Comparison of ENCODE assay signal across 12 cellular contexts in genomic region chr17:18408906-18409305, GRCh38. TPM values are rescaled to one million over a fixed set of nuclear protein-coding genes. Genes with fewer than 3 reads are reported as not detected.
A peak's percentile ranks its signal among the peaks of the same experiment; 100 is the strongest.
DNase-seq lines count a peak whose midpoint lies in the region; ATAC-seq, FAIRE-seq and TF ChIP-seq lines count a peak whose summit lies in the region.
"Not testable (repeated sequence)": the region's sequence is repeated elsewhere in the genome, so short reads cannot be mapped to it uniquely, and the experiment has no call there.
"Had no signal": no experiment of that assay in that cellular context is flagged by ENCODE, and none has a peak within 500 bp of the region (broad histone marks: within the 10 kb centered on the region; RNA-seq: fewer than 3 reads in every experiment).

No MANE protein-coding gene starts in this region.

- H3F3A ChIP-seq in Loucy (ENCODE audit: low read depth); smooth muscle cell (ENCODE audit: low read depth): not testable (repeated sequence)

- peak overlapping the region; percentile 62 for H3K4me3 ChIP-seq in Loucy (ENCODE audit: low read length, poor library complexity, severe bottlenecking)
- not testable (repeated sequence) for H3K4me3 ChIP-seq in smooth muscle cell

- peaks cover 25% of the 10 kb centered on the region for H3K79me2 ChIP-seq in Loucy (ENCODE audit: insufficient read depth, low read length)
- H3K79me2 ChIP-seq in smooth muscle cell (ENCODE audit: low read depth), result not testable (repeated sequence)

- not testable (repeated sequence) for H3K9me2 ChIP-seq in Loucy (replicated peaks; ENCODE audit: low read depth, low read length)

- H3K9ac ChIP-seq in Loucy (ENCODE audit: low read depth, low read length, poor library complexity, severe bottlenecking), result peak overlapping the region; percentile 20
- H3K9ac ChIP-seq in smooth muscle cell (ENCODE audit: low read depth), result not testable (repeated sequence)

- H3K4me1 ChIP-seq in Loucy (ENCODE audit: insufficient read depth, low read length, poor library complexity, severe bottlenecking); smooth muscle cell (ENCODE audit: low read depth): not testable (repeated sequence)

- POLR2A ChIA-PET in T-cell (lab: Charles Lee), result not testable (repeated sequence)

- WGBS in smooth muscle cell (ENCODE audit: low lambda C conversion rate), result 70% methylated on average over 3 of the region's 3 CpGs

- CTCF ChIA-PET in T-cell (lab: Charles Lee), result not testable (repeated sequence)

- peak; percentile 47 for FAIRE-seq in G401.6 (lab: Jason Lieb, UNC)

- H4K20me1 ChIP-seq in Loucy (ENCODE audit: insufficient read depth, low read length, poor library complexity, severe bottlenecking); smooth muscle cell (ENCODE audit: low read depth): not testable (repeated sequence)

- H3K36me3 Mint-ChIP-seq in T-cell, brain: not testable (repeated sequence)

- not testable (repeated sequence) for H3K36me3 ChIP-seq in Loucy (ENCODE audit: insufficient read depth, low read length); smooth muscle cell (ENCODE audit: low read depth)

- H3K27ac ChIP-seq in smooth muscle cell (ENCODE audit: low read depth), result not testable (repeated sequence)

- H3K4me3 Mint-ChIP-seq in T-cell, result not testable (repeated sequence)
- peak overlapping the region; percentile 77 to 81 (median 80) for H3K4me3 Mint-ChIP-seq in brain

- H3K4me1 Mint-ChIP-seq in T-cell (peaks cover 19 to 34% (median 28%) of the 10 kb centered on the region in 3 donors), brain (peaks cover 27% of the 10 kb centered on the region)

- not testable (repeated sequence) for H2AFZ ChIP-seq in Loucy (ENCODE audit: low read length); smooth muscle cell (ENCODE audit: low read depth)

- H3K9me3 Mint-ChIP-seq in T-cell, brain: not testable (repeated sequence)

- TF ChIP-seq CTCF in Loucy (conservative IDR thresholded peaks at IDR 0.05; ENCODE audit: low read length); brain (conservative IDR thresholded peaks at IDR 0.05); smooth muscle cell (IDR thresholded peaks at IDR 0.05; ENCODE audit: borderline replicate concordance, insufficient read depth, poor library complexity, severe bottlenecking): not testable (repeated sequence)

- H3K4me2 ChIP-seq in Loucy (ENCODE audit: low read depth, low read length, poor library complexity, severe bottlenecking) (peak overlapping the region; percentile 68), smooth muscle cell (peak overlapping the region; percentile 21)

- not testable (repeated sequence) for H3K9me3 ChIP-seq in Loucy (ENCODE audit: insufficient read depth, low read depth, low read length); smooth muscle cell (replicated peaks; ENCODE audit: low read depth)

- H3K27me3 Mint-ChIP-seq in T-cell, brain: not testable (repeated sequence)

- H3K27ac Mint-ChIP-seq in T-cell (peak overlapping the region; percentile 37 to 42), brain (peak overlapping the region; percentile 35 to 87 (median 80))

- peak; percentile 4 for DNase-seq in Ammon's horn (ENCODE audit: low spot score)
- DNase-seq in NCI-H748 treated with DMSO at 0.1 percent for 48 hours (lab: John Stamatoyannopoulos, UW), result peak; percentile 43
- not testable (repeated sequence) for DNase-seq in T-cell; smooth muscle cell (lab: John Stamatoyannopoulos, UW; ENCODE audit: unreplicated experiment)
- peak; percentile 45 for DNase-seq in medulla oblongata (ENCODE audit: extremely low spot score)

- H3K27me3 ChIP-seq in Loucy (ENCODE audit: insufficient read depth, low read length, poor library complexity, severe bottlenecking); smooth muscle cell (ENCODE audit: low read depth): not testable (repeated sequence)

- not testable (repeated sequence) for ATAC-seq in T-cell (replicated peaks in 1 of 4)

RNA-seq across cellular contexts. Expression of gene EVPLL, which starts 31.3 kb away (rescaled TPM):
- not detected for total RNA-seq in T-cell
- polyA plus RNA-seq in brain (ENCODE audit: insufficient read depth, low read depth, low replicate concordance), result not detected
- total RNA-seq in smooth muscle cell, result not detected in 2 replicates
- not detected in 2 replicates for polyA plus RNA-seq in smooth muscle cell
- total RNA-seq: epithelial cell of proximal tubule, pulmonary artery endothelial cell had no signal
- polyA plus RNA-seq: mammary epithelial cell, SK-N-SH had no signal

RNA-seq across cellular contexts. Expression of gene SHMT1, which starts 45.6 kb away (rescaled TPM):
- total RNA-seq in T-cell (10 to 100 TPM in 3 of 5 donors, 1 to 10 TPM in 2; 8.3 to 14.7 (median 13.1) TPM), smooth muscle cell (4.1 and 5.9 TPM in 2 replicates)
- polyA plus RNA-seq in brain (ENCODE audit: insufficient read depth, low read depth, low replicate concordance) (39.2 TPM), smooth muscle cell (8.5 and 10.3 TPM in 2 replicates)
